Comparison of ENCODE assay signal across 13 cellular contexts in the genomic region with DNA sequence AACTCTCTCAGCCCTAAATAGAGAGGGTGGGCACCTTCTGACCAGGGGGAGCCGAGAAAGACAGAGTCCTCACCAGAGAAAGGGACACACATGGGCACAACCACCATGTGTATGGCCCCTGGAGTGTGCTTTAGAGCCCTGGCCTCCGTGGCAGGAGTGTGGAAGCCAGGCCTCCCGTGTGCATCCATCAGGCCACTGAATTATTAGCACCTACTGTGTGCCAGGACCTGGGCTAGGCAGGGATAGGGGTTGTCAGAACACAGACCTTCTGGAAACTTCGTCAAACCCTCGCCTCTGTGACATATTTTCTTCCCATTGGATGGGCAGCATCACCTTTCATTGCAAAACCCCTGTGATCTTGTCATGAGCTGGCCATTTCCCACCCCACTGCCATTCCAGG.
DNase-seq lines count a peak whose midpoint lies in the region; ATAC-seq, FAIRE-seq and TF ChIP-seq lines count a peak whose summit lies in the region.
"Had no signal": no experiment of that assay in that cellular context is flagged by ENCODE, and none has a peak within 500 bp of the region (broad histone marks: within the 10 kb centered on the region; RNA-seq: fewer than 3 reads in every experiment).

No MANE protein-coding gene starts in this region.

- no peak overlapping the region for H2BK20ac ChIP-seq in IMR-90 (ENCODE audit: low read depth, low read length)
- no peak overlapping the region for H2BK20ac ChIP-seq in H1 (ENCODE audit: low read length)

- H3K79me1 ChIP-seq in IMR-90 (ENCODE audit: low read depth in 1 of 2, low read length in 2 of 2) (peaks cover 27 to 97% of the 10 kb centered on the region in 2 experiments), H1 (ENCODE audit: low read depth, low read length) (peaks cover 12% of the 10 kb centered on the region)

- DNase-seq in A549 (ENCODE audit: low read depth in 1 of 2, low spot score in 1 of 2) (no peak), IMR-90 (no peak), H1 (ENCODE audit: low read depth in 1 of 2, low spot score in 2 of 2) (no peak), C1 segment of cervical spinal cord (lab: John Stamatoyannopoulos, UW) (no peak), cerebellar cortex (ENCODE audit: low spot score) (no peak), middle frontal gyrus (ENCODE audit: extremely low spot score, low spot score) (no peak)
- DNase-seq: activated CD4-positive, CD25-positive, alpha-beta regulatory T cell; activated naive CD4-positive, alpha-beta T cell treated with anti-CD3 and anti-CD28 coated beads, Interleukin-2, amount 50 U/mL, for 16 hours; erythroblast; OCI-M1 had no signal

- H2AFZ ChIP-seq in IMR-90 (replicated peaks; ENCODE audit: low read length, poor library complexity) (no peak overlapping the region), H1 (ENCODE audit: low read length) (no peak overlapping the region), parathyroid adenoma (peak overlapping the region; percentile 23)

- H3K23me2 ChIP-seq in H1 (ENCODE audit: low read depth, low read length): no peaks in the 10 kb centered on the region

- POLR2A ChIA-PET in A549 (lab: Yijun Ruan, JAX) (no interaction called here), IMR-90 (lab: Charles Lee; ENCODE audit: unreplicated experiment) (no interaction called here), H1 (lab: Charles Lee; ENCODE audit: partially characterized antibody) (interaction anchor here (2.0 kb wide), 1 partner anchor 10 kb away, joined by 7 read pairs; no protein-coding TSS in a partner anchor)

- 95% methylated on average over 5 of the region's 5 CpGs for WGBS in A549 (ENCODE audit: missing lambda C conversion rate)
- WGBS in IMR-90 (ENCODE audit: extremely low coverage in 2 of 2, insufficient read length in 1 of 2), 2 experiments: 100% methylated on average over 3 of the region's 5 CpGs; no CpG with 5 or more reads in 1 of the 2 experiments
- WGBS in H1 (ENCODE audit: extremely low coverage in 1 of 2, insufficient coverage in 1 of 2, insufficient read length in 1 of 2, insufficient replicate concordance in 2 of 2, low coverage in 1 of 2, low lambda C conversion rate in 2 of 2, missing lambda C conversion rate in 1 of 2), 2 experiments: 97% methylated on average over 5 of the region's 5 CpGs; no CpG with 5 or more reads in 1 of the 2 experiments

- no peak for ATAC-seq in A549
- no peak for ATAC-seq in IMR-90 (ENCODE audit: low read depth)
- ATAC-seq in GM19463 (IDR thresholded peaks at IDR 0.05; ENCODE audit: unreplicated experiment): no peak

- H3K4me3 ChIP-seq in A549: no peak overlapping the region
- no peak overlapping the region for H3K4me3 ChIP-seq in IMR-90 (ENCODE audit: insufficient read depth, low read depth, low read length)
- H3K4me3 ChIP-seq in H1 (ENCODE audit: extremely low read depth in 1 of 4, insufficient read depth in 2 of 4, low read depth in 3 of 4, low read length in 4 of 4): no peak overlapping the region
- H3K4me3 ChIP-seq in parathyroid adenoma (ENCODE audit: low read depth, low read length): no peak overlapping the region

- H3K9ac ChIP-seq in IMR-90 (ENCODE audit: low read depth, low read length) (no peak overlapping the region), H1 (replicated peaks in 1 of 4; ENCODE audit: extremely low read depth in 1 of 4, low read depth in 3 of 4, low read length in 3 of 4) (no peak overlapping the region), parathyroid adenoma (no peak overlapping the region)

- in situ Hi-C loops in IMR-90 (cut with MboI; ENCODE audit: low sequenced_read_pairs): no loop called here

- H3K9me3 ChIP-seq in A549 (no peaks in the 10 kb centered on the region), IMR-90 (ENCODE audit: control insufficient read depth, insufficient read depth, low read length) (no peaks in the 10 kb centered on the region), H1 (ENCODE audit: insufficient read depth in 2 of 2, low read depth in 1 of 2, low read length in 1 of 2) (no peaks in the 10 kb centered on the region), parathyroid adenoma (ENCODE audit: control insufficient read depth, low read length) (no peaks in the 10 kb centered on the region)

- peak overlapping the region; percentile 79 for H2AK9ac ChIP-seq in IMR-90 (replicated peaks; ENCODE audit: low read depth, low read length, poor library complexity)

- H2BK12ac ChIP-seq in H1 (ENCODE audit: low read depth, low read length): 0 out of 2 replicates have a peak overlapping the region, but pooled peaks have one; percentile 14

- H3K23ac ChIP-seq in IMR-90 (ENCODE audit: low read depth, low read length) (peak overlapping the region; percentile 80; the same call in 1 of the 2 replicates), H1 (ENCODE audit: insufficient read length) (no peak overlapping the region)

- H3K18ac ChIP-seq in IMR-90 (ENCODE audit: low read depth, low read length) (no peak overlapping the region), H1 (ENCODE audit: extremely low read depth, low read length) (no peak overlapping the region; the same call in 1 of the 2 replicates)

- peaks cover 99% of the 10 kb centered on the region for H3K4me1 ChIP-seq in A549
- peaks cover 69% of the 10 kb centered on the region for H3K4me1 ChIP-seq in IMR-90 (ENCODE audit: control insufficient read depth, insufficient read depth, low read length)
- peaks cover 0 to 35% (median 22%) of the 10 kb centered on the region in 4 experiments; a peak in 6 of 7 replicates for H3K4me1 ChIP-seq in H1 (replicated peaks in 1 of 4; ENCODE audit: control insufficient read depth in 3 of 4, insufficient read depth in 4 of 4, low read length in 3 of 4)
- H3K4me1 ChIP-seq in parathyroid adenoma: peaks cover 24% of the 10 kb centered on the region

- peak overlapping the region; percentile 13; the same call in 1 of the 2 replicates for H3K14ac ChIP-seq in IMR-90 (replicated peaks; ENCODE audit: low read depth, low read length)
- no peak overlapping the region for H3K14ac ChIP-seq in H1 (ENCODE audit: insufficient read length)

- H3K56ac ChIP-seq in IMR-90 (ENCODE audit: extremely low read depth, insufficient read depth, low read length) (no peak overlapping the region), H1 (replicated peaks; ENCODE audit: insufficient read length, low read depth, low read length) (no peak overlapping the region)

- TF ChIP-seq POLR2A in A549 (IDR thresholded peaks at IDR 0.05; ENCODE audit: low read length) (no peak), IMR-90 (IDR thresholded peaks at IDR 0.05; ENCODE audit: low read depth, low read length) (no peak), H1 (IDR thresholded peaks at IDR 0.05; ENCODE audit: control extremely low read depth in 1 of 2, low read depth in 2 of 2, low read length in 2 of 2) (no peak)

- H3K4ac ChIP-seq in IMR-90 (ENCODE audit: low read depth, low read length): peak overlapping the region; percentile 83
- H3K4ac ChIP-seq in H1 (replicated peaks; ENCODE audit: insufficient read length, low read depth, low read length): no peak overlapping the region

- H2BK5ac ChIP-seq in IMR-90 (ENCODE audit: low read depth, low read length, poor library complexity, severe bottlenecking) (peak overlapping the region; percentile 99), H1 (ENCODE audit: low read depth, low read length) (peak overlapping the region; percentile 44; the same call in 1 of the 2 replicates)

- FAIRE-seq in A549 (lab: Jason Lieb, UNC) (no peak), H1 (lab: Jason Lieb, UNC) (no peak)
- FAIRE-seq: islet of Langerhans had no signal

- H4K8ac ChIP-seq in IMR-90 (ENCODE audit: low read depth in 2 of 2, low read length in 2 of 2) (no peak overlapping the region), H1 (ENCODE audit: extremely low read depth, insufficient read depth, low read length) (no peak overlapping the region)

- H2BK120ac ChIP-seq in IMR-90 (ENCODE audit: low read depth, low read length) (peak overlapping the region; percentile 47; the same call in 1 of the 2 replicates), H1 (replicated peaks; ENCODE audit: low read depth, low read length) (no peak overlapping the region)

- H3K79me2 ChIP-seq in H1 (ENCODE audit: control insufficient read depth in 1 of 2, insufficient read depth in 2 of 2, low read length in 2 of 2): no peaks in the 10 kb centered on the region; a peak in 1 of 4 replicates
- H3K79me2 ChIP-seq in parathyroid adenoma: no peaks in the 10 kb centered on the region

- H4K20me1 ChIP-seq in IMR-90 (ENCODE audit: insufficient read depth, low read length) (0 out of 2 replicates have a peak, but pooled peaks cover 11% of the 10 kb centered on the region), H1 (replicated peaks in 1 of 2; ENCODE audit: control insufficient read depth in 1 of 2, insufficient read depth in 2 of 2, low read length in 2 of 2) (peaks cover 0 to under 1% of the 10 kb centered on the region in 2 experiments)

- dilution Hi-C loops in IMR-90 (cut with HindIII; ENCODE audit: low sequenced_read_pairs, unreplicated experiment): no loop called here

- H3K27me3 ChIP-seq in IMR-90 (ENCODE audit: control insufficient read depth, insufficient read depth, low read length) (no peaks in the 10 kb centered on the region), H1 (replicated peaks in 1 of 4; ENCODE audit: control insufficient read depth in 3 of 4, extremely low read depth in 1 of 4, insufficient read depth in 3 of 4, low read length in 3 of 4) (no peaks in the 10 kb centered on the region), parathyroid adenoma (ENCODE audit: control insufficient read depth, insufficient read depth, low read length) (no peaks in the 10 kb centered on the region)

- no peak overlapping the region for H4K5ac ChIP-seq in IMR-90 (ENCODE audit: low read depth, low read length)
- H4K5ac ChIP-seq in H1 (ENCODE audit: insufficient read length, low read depth, low read length): no peak overlapping the region

- H2BK15ac ChIP-seq in IMR-90 (ENCODE audit: low read depth, low read length) (no peak overlapping the region), H1 (ENCODE audit: low read length) (no peak overlapping the region)

- H3K36me3 ChIP-seq in IMR-90 (ENCODE audit: control insufficient read depth, insufficient read depth, low read length): peaks cover 49% of the 10 kb centered on the region
- H3K36me3 ChIP-seq in H1 (ENCODE audit: control insufficient read depth in 2 of 4, insufficient read depth in 4 of 4, low read length in 3 of 4): no peaks in the 10 kb centered on the region
- H3K36me3 ChIP-seq in parathyroid adenoma (ENCODE audit: control insufficient read depth, insufficient read depth, low read length): no peaks in the 10 kb centered on the region

- H3K4me2 ChIP-seq in A549 (no peak overlapping the region), IMR-90 (ENCODE audit: low read depth, low read length) (no peak overlapping the region), H1 (ENCODE audit: insufficient read depth in 1 of 2, low read depth in 2 of 2, low read length in 2 of 2) (no peak overlapping the region), parathyroid adenoma (ENCODE audit: low read length) (peak overlapping the region; percentile 6)

- H4K91ac ChIP-seq in IMR-90 (ENCODE audit: insufficient read depth, low read depth, low read length) (peak overlapping the region; percentile 40; the same call in 1 of the 2 replicates), H1 (replicated peaks; ENCODE audit: insufficient read length, low read length) (no peak overlapping the region)

- H3K9me1 ChIP-seq in IMR-90 (ENCODE audit: insufficient read depth, low read length): peaks cover 44% of the 10 kb centered on the region

- TF ChIP-seq EP300 in A549 (IDR thresholded peaks at IDR 0.05) (no peak), H1 (IDR thresholded peaks at IDR 0.05; ENCODE audit: borderline replicate concordance in 1 of 2, low read depth in 2 of 2, low read length in 2 of 2) (no peak)

- peak overlapping the region; percentile 75 for H2AK5ac ChIP-seq in IMR-90 (ENCODE audit: low read depth, low read length)
- H2AK5ac ChIP-seq in H1 (ENCODE audit: low read depth, low read length): no peak overlapping the region

- H3K27ac ChIP-seq in A549 (peak overlapping the region; percentile 98 to 99), IMR-90 (ENCODE audit: insufficient read depth, low read length) (peak overlapping the region; percentile 53; the same call in 1 of the 2 replicates), H1 (ENCODE audit: low read depth, low read length) (no peak overlapping the region), parathyroid adenoma (peak overlapping the region; percentile 79)

- no TSS peak for BruUV-seq in IMR-90 (replicated peaks; lab: Mats Ljungman, UMichigan)

- intact Hi-C loops in IMR-90 (cut with micrococcal nuclease): no loop called here

- CTCF ChIA-PET in A549 (lab: Yijun Ruan, JAX) (interaction anchor here (0.8 to 7.7 kb wide), 6 partner anchors 11 to 81 kb away, joined by 3 to 92 read pairs (median 4); no protein-coding TSS in a partner anchor), IMR-90 (lab: Yijun Ruan, JAX) (no interaction called here), H1 (lab: Charles Lee; ENCODE audit: partially characterized antibody) (interaction anchor here (1.0 to 3.6 kb wide), 3 partner anchors 11 to 72 kb away, joined by 3 to 11 read pairs (median 3); no protein-coding TSS in a partner anchor)

- no peak for TF ChIP-seq CTCF in A549 (IDR thresholded peaks at IDR 0.05)
- no peak for TF ChIP-seq CTCF in IMR-90 (conservative IDR thresholded peaks at IDR 0.05; ENCODE audit: low read depth, low read length)
- no peak for TF ChIP-seq CTCF in H1 (IDR thresholded peaks at IDR 0.05; ENCODE audit: control extremely low read depth in 1 of 3, insufficient read depth in 1 of 3, low read depth in 1 of 3, low read length in 3 of 3)
- TF ChIP-seq CTCF in parathyroid adenoma (IDR thresholded peaks at IDR 0.05): no peak

- TF ChIP-seq RAD21 in A549 (conservative IDR thresholded peaks at IDR 0.05 in 1 of 2, IDR thresholded peaks at IDR 0.05 in 1 of 2): no peak
- no peak for TF ChIP-seq RAD21 in IMR-90 (IDR thresholded peaks at IDR 0.05; ENCODE audit: low read length)
- TF ChIP-seq RAD21 in H1 (IDR thresholded peaks at IDR 0.05 in 1 of 2, conservative IDR thresholded peaks at IDR 0.05 in 1 of 2; ENCODE audit: low read depth in 2 of 2, low read length in 2 of 2): no peak
